In the genomic region with DNA sequence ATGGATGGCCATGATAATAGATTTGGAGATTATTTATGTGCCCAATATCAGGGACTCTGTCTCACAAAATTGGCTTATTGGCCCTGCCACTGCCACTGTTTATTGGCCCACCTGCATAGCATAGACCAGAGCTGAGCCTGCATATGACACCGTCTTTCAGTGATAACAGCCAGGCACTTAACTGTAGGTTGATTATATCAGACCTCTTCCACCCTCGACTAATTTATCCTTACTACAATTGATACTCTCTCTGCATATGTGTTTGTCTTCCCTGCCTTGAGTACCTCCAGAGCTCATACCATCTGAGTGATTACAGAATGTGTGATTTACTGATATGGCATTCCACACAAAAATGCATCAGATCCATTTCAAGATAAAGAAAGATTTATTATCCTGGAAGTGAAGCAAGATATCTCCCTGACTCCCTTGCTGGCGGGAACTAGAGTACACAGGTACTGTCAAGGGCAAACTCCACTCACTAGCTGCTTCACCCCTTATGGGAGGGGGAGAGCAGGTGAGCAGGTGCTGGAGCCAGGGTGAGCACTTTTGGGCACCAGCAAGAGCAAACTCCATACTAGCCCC, we compare ENCODE assay signal across 25 cellular contexts. TPM values are rescaled to one million over a fixed set of nuclear protein-coding genes. Genes with fewer than 3 reads are reported as not detected.
DNase-seq lines count a peak whose midpoint lies in the region; ATAC-seq, FAIRE-seq and TF ChIP-seq lines count a peak whose summit lies in the region.
"Had no signal": no experiment of that assay in that cellular context is flagged by ENCODE, and none has a peak within 500 bp of the region (broad histone marks: within the 10 kb centered on the region; RNA-seq: fewer than 3 reads in every experiment).

No MANE protein-coding gene starts in this region.

- intact Hi-C loops in PC-9 (cut with micrococcal nuclease; ENCODE audit: unreplicated experiment) (loop anchor here (5.0 kb wide), 1 partner anchor 44 kb away; the partner anchor contains the start of gene SAMD9), body of pancreas (cut with DNase I) (no loop called here)

- H3K27ac ChIP-seq in PC-9, result peak overlapping the region; percentile 62
- no peak overlapping the region for H3K27ac ChIP-seq in body of pancreas
- H3K27ac ChIP-seq: C4-2B, RWPE1 had no signal

- TF ChIP-seq POLR2A in body of pancreas (IDR thresholded peaks at IDR 0.05) (no peak), GM12891 (IDR thresholded peaks at IDR 0.05; ENCODE audit: low read depth, low read length) (no peak)

- WGBS in body of pancreas, 2 donors, result 42% methylated on average over 3 of the region's 3 CpGs

- CTCF ChIA-PET in PC-9 (lab: Charles Lee), result no interaction called here

- TF ChIP-seq CTCF in PC-9 (conservative IDR thresholded peaks at IDR 0.05) (no peak), body of pancreas (IDR thresholded peaks at IDR 0.05) (no peak)

- POLR2A ChIA-PET in PC-9 (lab: Charles Lee; ENCODE audit: unreplicated experiment), result interaction anchor here (0.6 kb wide), 1 partner anchor 47 kb away, joined by 5 read pairs; no protein-coding TSS in a partner anchor

- peaks cover 0 to 9% of the 10 kb centered on the region in 2 donors for H3K36me3 Mint-ChIP-seq in activated naive CD4-positive, alpha-beta T cell treated with anti-CD3 and anti-CD28 coated beads, Interleukin-2, amount 50 U/mL, for 72 hours
- H3K36me3 Mint-ChIP-seq: CD8-positive, alpha-beta T cell had no signal

- H3K4me3 ChIP-seq in PC-9, result no peak overlapping the region
- H3K4me3 ChIP-seq in body of pancreas, result no peak overlapping the region

- BruUV-seq in PC-9 (replicated peaks; lab: Mats Ljungman, UMichigan), result no TSS peak

- H3K9me3 ChIP-seq in PC-9 (ENCODE audit: insufficient read depth, low read depth) (no peaks in the 10 kb centered on the region; the same call in 1 of the 2 replicates), body of pancreas (no peaks in the 10 kb centered on the region)

- H3K4me2 ChIP-seq in PC-9, result peak overlapping the region; percentile 18

- H3F3A ChIP-seq in PC-9 (ENCODE audit: insufficient read depth, low read depth), result no peaks in the 10 kb centered on the region

- H3K79me2 ChIP-seq in PC-9 (ENCODE audit: low read depth), result no peaks in the 10 kb centered on the region

- no peaks in the 10 kb centered on the region for H3K27me3 ChIP-seq in PC-9 (ENCODE audit: insufficient read depth, low read depth)
- no peaks in the 10 kb centered on the region for H3K27me3 ChIP-seq in body of pancreas

- H3K9me3 Mint-ChIP-seq in activated naive CD4-positive, alpha-beta T cell treated with anti-CD3 and anti-CD28 coated beads, Interleukin-2, amount 50 U/mL, for 72 hours, result peaks cover 4 to 20% of the 10 kb centered on the region in 2 donors

- peaks cover 20% of the 10 kb centered on the region; the same call in 1 of the 2 replicates for H3K4me1 ChIP-seq in PC-9 (replicated peaks; ENCODE audit: insufficient read depth)
- H3K4me1 ChIP-seq in body of pancreas, result peaks cover 4% of the 10 kb centered on the region

- no peak overlapping the region for H3K27ac Mint-ChIP-seq in activated naive CD4-positive, alpha-beta T cell treated with anti-CD3 and anti-CD28 coated beads, Interleukin-2, amount 50 U/mL, for 72 hours
- H3K27ac Mint-ChIP-seq: B cell; CD8-positive, alpha-beta T cell had no signal

- no peaks in the 10 kb centered on the region for H3K9me2 ChIP-seq in PC-9 (ENCODE audit: insufficient read depth)

- peak; percentile 60 for ATAC-seq in body of pancreas
- no peak for ATAC-seq in activated naive CD4-positive, alpha-beta T cell treated with anti-CD3 and anti-CD28 coated beads, Interleukin-2, amount 50 U/mL, for 72 hours
- ATAC-seq: CD8-positive, alpha-beta T cell had no signal

- no peaks in the 10 kb centered on the region for H4K20me1 ChIP-seq in PC-9 (ENCODE audit: insufficient read depth)

- DNase-seq in EL (peak; percentile 23), PC-9 (peak in 1 of 2 experiments; percentile 72), body of pancreas (no peak), urothelium cell line (ENCODE audit: low spot score) (no peak), NCI-H1092 (lab: John Stamatoyannopoulos, UW) (no peak), GM12891 (ENCODE audit: insufficient read length, low spot score) (no peak)
- DNase-seq in activated naive CD4-positive, alpha-beta T cell treated with anti-CD3 and anti-CD28 coated beads, Interleukin-2, amount 50 U/mL, for 72 hours (ENCODE audit: low spot score in 2 of 2), result no peak
- DNase-seq: CD8-positive, alpha-beta T cell; DMS 273 treated with DMSO at 0.1 percent for 48 hours; DMS79 treated with DMSO at 0.1 percent for 48 hours; Kasumi-1; MV-4-11; NCI-H1105 treated with DMSO at 0.1 percent for 48 hours; NCI-H2029; NCI-H446 treated with DMSO at 0.1 percent for 48 hours; NCI-H526; NCI-H82; NK-92 treated with Interleukin-12 subunit alpha and Interleukin-12 subunit beta, amount 100 ng/mL, for 24 hours; SHP77; SW 1271 had no signal

- H3K36me3 ChIP-seq in PC-9 (ENCODE audit: low read depth) (no peaks in the 10 kb centered on the region), body of pancreas (replicated peaks in 1 of 2; ENCODE audit: insufficient read depth in 1 of 2, low read depth in 2 of 2) (no peaks in the 10 kb centered on the region)

- H2AFZ ChIP-seq in PC-9, result no peak overlapping the region

- FAIRE-seq in urothelium cell line (lab: Jason Lieb, UNC) (peak; percentile 59), GM12891 (lab: Jason Lieb, UNC) (no peak)
- FAIRE-seq: GM18507, H54 had no signal

TF ChIP-seq in GM12891, 5 proteins besides CTCF, POLR2A, EP300 and RAD21:
- no peak for TF ChIP-seq TAF1 (IDR thresholded peaks at IDR 0.05; ENCODE audit: low read depth, low read length)
- TF ChIP-seq SPI1 (IDR thresholded peaks at IDR 0.05; ENCODE audit: low read depth, low read length), result no peak
- no peak for TF ChIP-seq POU2F2 (IDR thresholded peaks at IDR 0.05; ENCODE audit: low read depth, low read length)
TF ChIP-seq in GM12891: peak in this region for 0.

RNA-seq across cellular contexts. Expression of gene SAMD9L, which starts 13.1 kb away (rescaled TPM):
- total RNA-seq in PC-9 (2021) (3.6 and 4.1 TPM in 2 replicates), body of pancreas (1 to 10 TPM; 5.4 to 6.6 TPM)
- 14.6 TPM for polyA plus RNA-seq in GM12891 (2012; ENCODE audit: low read depth, missing spikeins)
- total RNA-seq in activated naive CD4-positive, alpha-beta T cell treated with anti-CD3 and anti-CD28 coated beads, Interleukin-2, amount 50 U/mL, for 72 hours, result 10 to 100 TPM in 1 of 2 donors, 1 to 10 TPM in 1; 9.3 to 35.2 TPM

RNA-seq across cellular contexts. Expression of gene SAMD9, which starts 43.5 kb away (rescaled TPM):
- total RNA-seq in PC-9 (2021), result 7.0 and 12.1 TPM in 2 replicates
- 1 to 10 TPM; 4.9 to 5.2 TPM for total RNA-seq in body of pancreas
- 9.2 TPM for polyA plus RNA-seq in GM12891 (2012; ENCODE audit: low read depth, missing spikeins)
- 10 to 100 TPM in 1 of 2 donors, 1 to 10 TPM in 1; 6.8 to 16.3 TPM for total RNA-seq in activated naive CD4-positive, alpha-beta T cell treated with anti-CD3 and anti-CD28 coated beads, Interleukin-2, amount 50 U/mL, for 72 hours
